ENCODE assay signal across 2 cellular contexts in the genomic region with DNA sequence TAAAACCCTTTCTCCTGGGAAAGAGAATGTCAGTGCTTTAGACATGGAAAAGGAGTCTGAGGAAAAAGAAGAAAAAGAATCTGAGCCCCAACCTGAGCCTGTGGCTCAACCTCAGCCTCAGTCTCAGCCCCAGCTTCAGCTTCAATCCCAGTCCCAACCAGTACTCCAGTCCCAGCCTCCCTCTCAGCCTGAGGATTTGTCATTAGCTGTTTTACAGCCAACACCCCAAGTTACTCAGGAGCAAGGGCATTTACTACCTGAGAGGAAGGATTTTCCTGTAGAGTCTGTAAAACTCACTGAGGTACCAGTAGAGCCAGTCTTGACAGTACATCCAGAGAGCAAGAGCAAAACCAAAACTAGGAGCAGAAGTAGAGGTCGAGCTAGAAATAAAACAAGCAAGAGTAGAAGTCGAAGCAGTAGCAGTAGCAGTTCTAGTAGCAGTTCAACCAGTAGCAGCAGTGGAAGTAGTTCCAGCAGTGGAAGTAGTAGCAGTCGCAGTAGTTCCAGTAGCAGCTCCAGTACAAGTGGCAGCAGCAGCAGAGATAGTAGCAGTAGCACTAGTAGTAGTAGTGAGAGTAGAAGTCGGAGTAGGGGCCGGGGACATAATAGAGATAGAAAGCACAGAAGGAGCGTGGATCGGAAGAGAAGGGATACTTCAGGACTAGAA.
TF ChIP-seq lines count a peak whose summit lies in the region.

No MANE protein-coding gene starts in this region.

TF ChIP-seq in HCT116, 20 proteins besides CTCF, POLR2A, EP300 and RAD21:
- TF ChIP-seq TCF7L2 (IDR thresholded peaks at IDR 0.05; ENCODE audit: borderline replicate concordance, extremely low read depth, insufficient read depth, insufficient read length): no peak
- TF ChIP-seq POLR2AphosphoS5 (IDR thresholded peaks at IDR 0.05; ENCODE audit: low read depth, low read length): peak; percentile 29; the same call in 1 of the 2 replicates
- no peak for TF ChIP-seq EGR1 (IDR thresholded peaks at IDR 0.05; ENCODE audit: low read depth)
- TF ChIP-seq SP1 (IDR thresholded peaks at IDR 0.05; ENCODE audit: low read depth): no peak

TF ChIP-seq in HepG2, 621 proteins besides CTCF, POLR2A, EP300 and RAD21 (continues in another document):
- TF ChIP-seq TBX3 (IDR thresholded peaks at IDR 0.05; ENCODE audit: borderline replicate concordance) (no peak), ZSCAN5A (CRISPR knock-in tag; IDR thresholded peaks at IDR 0.05; ENCODE audit: borderline replicate concordance) (peak; percentile 29; the same call in 1 of the 2 replicates), SOX13 (IDR thresholded peaks at IDR 0.05) (no peak), SOX13 (CRISPR knock-in tag; conservative IDR thresholded peaks at IDR 0.05 in 1 of 2, IDR thresholded peaks at IDR 0.05 in 1 of 2) (peak in 1 of 2 experiments; percentile 20; a peak in 1 of 4 replicates), NR0B2 (CRISPR knock-in tag; IDR thresholded peaks at IDR 0.05) (0 out of 2 replicates have a peak, but pooled peaks have one; percentile 38), MAF1 (CRISPR knock-in tag; IDR thresholded peaks at IDR 0.05; ENCODE audit: borderline replicate concordance) (0 out of 2 replicates have a peak, but pooled peaks have one; percentile 22), KAT2B (IDR thresholded peaks at IDR 0.05; ENCODE audit: borderline replicate concordance, low read depth, low read length) (no peak), ZNF446 (CRISPR knock-in tag; IDR thresholded peaks at IDR 0.05) (no peak), JUNB (CRISPR knock-in tag; IDR thresholded peaks at IDR 0.05; ENCODE audit: borderline replicate concordance) (peak; percentile 53; the same call in 1 of the 2 replicates), NCOA2 (CRISPR knock-in tag; IDR thresholded peaks at IDR 0.05) (0 out of 2 replicates have a peak, but pooled peaks have one; percentile 5), ESRRA (CRISPR knock-in tag; IDR thresholded peaks at IDR 0.05; ENCODE audit: low read depth) (0 out of 2 replicates have a peak, but pooled peaks have one; percentile 47), TEAD3 (CRISPR knock-in tag; optimal IDR thresholded peaks at IDR 0.05; ENCODE audit: borderline replicate concordance) (peak; percentile 17), REPIN1 (CRISPR knock-in tag; IDR thresholded peaks at IDR 0.05; ENCODE audit: borderline replicate concordance, low read depth) (peak; percentile 46; the same call in 1 of the 2 replicates), ZNF235 (CRISPR knock-in tag; IDR thresholded peaks at IDR 0.05; ENCODE audit: borderline replicate concordance) (no peak), POLR2AphosphoS2 (IDR thresholded peaks at IDR 0.05; ENCODE audit: low read depth, low read length) (peak; percentile 74), ARID2 (CRISPR knock-in tag; IDR thresholded peaks at IDR 0.05; ENCODE audit: borderline replicate concordance) (peak; percentile 42; the same call in 1 of the 2 replicates), SMAD9 (CRISPR knock-in tag; IDR thresholded peaks at IDR 0.05) (no peak), NFRKB (IDR thresholded peaks at IDR 0.05) (0 out of 2 replicates have a peak, but pooled peaks have one; percentile 16), PRPF4 (IDR thresholded peaks at IDR 0.05; ENCODE audit: low read depth, low read length, poor library complexity, severe bottlenecking) (peak; percentile 17), ZBTB8A (CRISPR knock-in tag; IDR thresholded peaks at IDR 0.05; ENCODE audit: borderline replicate concordance, low read depth) (no peak), ZNF34 (CRISPR knock-in tag; IDR thresholded peaks at IDR 0.05; ENCODE audit: borderline replicate concordance) (peak; percentile 79; the same call in 1 of the 2 replicates), ZIK1 (CRISPR knock-in tag; IDR thresholded peaks at IDR 0.05; ENCODE audit: borderline replicate concordance, low read depth) (0 out of 2 replicates have a peak, but pooled peaks have one; percentile 17), TMF1 (CRISPR knock-in tag; IDR thresholded peaks at IDR 0.05; ENCODE audit: low read depth) (0 out of 2 replicates have a peak, but pooled peaks have one; percentile 36), ASH2L (IDR thresholded peaks at IDR 0.05; ENCODE audit: insufficient read length, low read depth, low read length) (no peak), ZNF616 (CRISPR knock-in tag; IDR thresholded peaks at IDR 0.05; ENCODE audit: low read depth) (0 out of 2 replicates have a peak, but pooled peaks have one; percentile 11), FIP1L1 (IDR thresholded peaks at IDR 0.05; ENCODE audit: borderline replicate concordance, insufficient read depth, low read depth, low read length) (no peak), PRDM15 (CRISPR knock-in tag; IDR thresholded peaks at IDR 0.05) (0 out of 2 replicates have a peak, but pooled peaks have one; percentile 27), EED (CRISPR knock-in tag; IDR thresholded peaks at IDR 0.05) (no peak), POLR2AphosphoS5 (IDR thresholded peaks at IDR 0.05; ENCODE audit: low read depth, low read length) (peak; percentile 70), AGO2 (optimal IDR thresholded peaks at IDR 0.05; ENCODE audit: low read depth, low read length) (peak; percentile 27), SP4 (CRISPR knock-in tag; IDR thresholded peaks at IDR 0.05) (0 out of 2 replicates have a peak, but pooled peaks have one; percentile 17), MAFG (CRISPR knock-in tag; IDR thresholded peaks at IDR 0.05) (no peak), SP1 (IDR thresholded peaks at IDR 0.05) (0 out of 2 replicates have a peak, but pooled peaks have one; percentile 19), SP1 (CRISPR knock-in tag; IDR thresholded peaks at IDR 0.05) (no peak)
- TF ChIP-seq, protein P1, sequence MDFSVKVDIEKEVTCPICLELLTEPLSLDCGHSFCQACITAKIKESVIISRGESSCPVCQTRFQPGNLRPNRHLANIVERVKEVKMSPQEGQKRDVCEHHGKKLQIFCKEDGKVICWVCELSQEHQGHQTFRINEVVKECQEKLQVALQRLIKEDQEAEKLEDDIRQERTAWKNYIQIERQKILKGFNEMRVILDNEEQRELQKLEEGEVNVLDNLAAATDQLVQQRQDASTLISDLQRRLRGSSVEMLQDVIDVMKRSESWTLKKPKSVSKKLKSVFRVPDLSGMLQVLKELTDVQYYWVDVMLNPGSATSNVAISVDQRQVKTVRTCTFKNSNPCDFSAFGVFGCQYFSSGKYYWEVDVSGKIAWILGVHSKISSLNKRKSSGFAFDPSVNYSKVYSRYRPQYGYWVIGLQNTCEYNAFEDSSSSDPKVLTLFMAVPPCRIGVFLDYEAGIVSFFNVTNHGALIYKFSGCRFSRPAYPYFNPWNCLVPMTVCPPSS (IDR thresholded peaks at IDR 0.05): no peak
- TF ChIP-seq, protein P2, sequence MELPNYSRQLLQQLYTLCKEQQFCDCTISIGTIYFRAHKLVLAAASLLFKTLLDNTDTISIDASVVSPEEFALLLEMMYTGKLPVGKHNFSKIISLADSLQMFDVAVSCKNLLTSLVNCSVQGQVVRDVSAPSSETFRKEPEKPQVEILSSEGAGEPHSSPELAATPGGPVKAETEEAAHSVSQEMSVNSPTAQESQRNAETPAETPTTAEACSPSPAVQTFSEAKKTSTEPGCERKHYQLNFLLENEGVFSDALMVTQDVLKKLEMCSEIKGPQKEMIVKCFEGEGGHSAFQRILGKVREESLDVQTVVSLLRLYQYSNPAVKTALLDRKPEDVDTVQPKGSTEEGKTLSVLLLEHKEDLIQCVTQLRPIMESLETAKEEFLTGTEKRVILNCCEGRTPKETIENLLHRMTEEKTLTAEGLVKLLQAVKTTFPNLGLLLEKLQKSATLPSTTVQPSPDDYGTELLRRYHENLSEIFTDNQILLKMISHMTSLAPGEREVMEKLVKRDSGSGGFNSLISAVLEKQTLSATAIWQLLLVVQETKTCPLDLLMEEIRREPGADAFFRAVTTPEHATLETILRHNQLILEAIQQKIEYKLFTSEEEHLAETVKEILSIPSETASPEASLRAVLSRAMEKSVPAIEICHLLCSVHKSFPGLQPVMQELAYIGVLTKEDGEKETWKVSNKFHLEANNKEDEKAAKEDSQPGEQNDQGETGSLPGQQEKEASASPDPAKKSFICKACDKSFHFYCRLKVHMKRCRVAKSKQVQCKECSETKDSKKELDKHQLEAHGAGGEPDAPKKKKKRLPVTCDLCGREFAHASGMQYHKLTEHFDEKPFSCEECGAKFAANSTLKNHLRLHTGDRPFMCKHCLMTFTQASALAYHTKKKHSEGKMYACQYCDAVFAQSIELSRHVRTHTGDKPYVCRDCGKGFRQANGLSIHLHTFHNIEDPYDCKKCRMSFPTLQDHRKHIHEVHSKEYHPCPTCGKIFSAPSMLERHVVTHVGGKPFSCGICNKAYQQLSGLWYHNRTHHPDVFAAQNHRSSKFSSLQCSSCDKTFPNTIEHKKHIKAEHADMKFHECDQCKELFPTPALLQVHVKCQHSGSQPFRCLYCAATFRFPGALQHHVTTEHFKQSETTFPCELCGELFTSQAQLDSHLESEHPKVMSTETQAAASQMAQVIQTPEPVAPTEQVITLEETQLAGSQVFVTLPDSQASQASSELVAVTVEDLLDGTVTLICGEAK (IDR thresholded peaks at IDR 0.05): 0 out of 2 replicates have a peak, but pooled peaks have one; percentile 12
- TF ChIP-seq, protein P2 (CRISPR knock-in tag; IDR thresholded peaks at IDR 0.05): no peak
- TF ChIP-seq, protein P3, sequence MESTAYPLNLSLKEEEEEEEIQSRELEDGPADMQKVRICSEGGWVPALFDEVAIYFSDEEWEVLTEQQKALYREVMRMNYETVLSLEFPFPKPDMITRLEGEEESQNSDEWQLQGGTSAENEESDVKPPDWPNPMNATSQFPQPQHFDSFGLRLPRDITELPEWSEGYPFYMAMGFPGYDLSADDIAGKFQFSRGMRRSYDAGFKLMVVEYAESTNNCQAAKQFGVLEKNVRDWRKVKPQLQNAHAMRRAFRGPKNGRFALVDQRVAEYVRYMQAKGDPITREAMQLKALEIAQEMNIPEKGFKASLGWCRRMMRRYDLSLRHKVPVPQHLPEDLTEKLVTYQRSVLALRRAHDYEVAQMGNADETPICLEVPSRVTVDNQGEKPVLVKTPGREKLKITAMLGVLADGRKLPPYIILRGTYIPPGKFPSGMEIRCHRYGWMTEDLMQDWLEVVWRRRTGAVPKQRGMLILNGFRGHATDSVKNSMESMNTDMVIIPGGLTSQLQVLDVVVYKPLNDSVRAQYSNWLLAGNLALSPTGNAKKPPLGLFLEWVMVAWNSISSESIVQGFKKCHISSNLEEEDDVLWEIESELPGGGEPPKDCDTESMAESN (CRISPR knock-in tag; conservative IDR thresholded peaks at IDR 0.05): 0 out of 2 replicates have a peak, but pooled peaks have one; percentile 40
